Comparison of ENCODE assay signal across 8 cellular contexts in the genomic region with DNA sequence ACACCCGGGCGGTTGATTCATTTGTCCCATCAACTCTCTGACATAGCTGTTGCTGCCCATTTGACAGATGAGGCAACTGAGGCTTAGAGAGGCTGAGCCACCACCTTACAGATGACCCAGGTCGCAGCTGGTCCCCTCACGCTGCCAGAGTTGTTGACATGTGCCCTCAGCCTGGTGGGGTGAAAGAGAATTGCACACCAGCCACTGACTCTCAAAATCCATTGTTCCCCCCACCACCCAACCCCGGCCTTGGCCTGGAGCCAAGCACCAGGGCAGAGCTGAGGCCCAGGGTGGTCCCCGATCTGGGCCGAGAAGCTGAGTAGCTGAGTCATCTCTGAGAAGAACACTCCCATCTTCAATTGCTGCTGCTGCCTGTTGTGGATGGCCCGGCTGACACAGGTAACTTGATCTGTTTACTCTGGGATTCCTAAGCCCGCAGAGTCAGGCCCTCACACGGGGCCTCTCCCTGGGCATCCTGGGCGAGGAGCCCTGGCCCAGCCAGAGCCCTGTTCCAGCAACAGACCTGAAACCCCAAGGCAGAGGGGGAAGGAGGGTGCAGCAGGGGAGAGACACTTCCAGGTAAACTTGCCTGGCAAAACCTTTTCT. TPM values are rescaled to one million over a fixed set of nuclear protein-coding genes. Genes with fewer than 3 reads are reported as not detected.
DNase-seq lines count a peak whose midpoint lies in the region; ATAC-seq and TF ChIP-seq lines count a peak whose summit lies in the region.
"Had no signal": no experiment of that assay in that cellular context is flagged by ENCODE, and none has a peak within 500 bp of the region (broad histone marks: within the 10 kb centered on the region; RNA-seq: fewer than 3 reads in every experiment).

No MANE protein-coding gene starts in this region.

- peak; percentile 30 to 68 for TF ChIP-seq POLR2A in gastrocnemius medialis (IDR thresholded peaks at IDR 0.05)

- H3K36me3 ChIP-seq in gastrocnemius medialis: no peaks in the 10 kb centered on the region

- peak overlapping the region; percentile 98 to 100 (median 98) for H3K27ac ChIP-seq in gastrocnemius medialis

- DNase-seq in HK-2 (ENCODE audit: unreplicated experiment) (peak; percentile 73), NCI-H524 (lab: John Stamatoyannopoulos, UW) (peak; percentile 19 to 78), epidermal melanocyte (ENCODE audit: insufficient read length, low spot score) (peak; percentile 57), gastrocnemius medialis (peak; percentile 91 to 95), inferior parietal cortex (ENCODE audit: extremely low spot score) (no peak)
- DNase-seq: naive B cell had no signal

- H3K4me3 ChIP-seq in gastrocnemius medialis: no peak overlapping the region

- intact Hi-C loops in gastrocnemius medialis (cut with DNase I; ENCODE audit: low total_unique reads): loop anchor here (2.0 kb wide), 1 partner anchor 20 kb away; no protein-coding TSS in a partner anchor

- TF ChIP-seq CTCF in gastrocnemius medialis (IDR thresholded peaks at IDR 0.05 in 4 of 5, conservative IDR thresholded peaks at IDR 0.05 in 1 of 5): peak in 4 of 5 experiments; percentile 10 to 71 (median 28)

- in situ Hi-C loops in gastrocnemius medialis (cut with MboI; ENCODE audit: low sequenced_read_pairs in 4 of 4): no loop called here

- peaks cover 61 to 67% of the 10 kb centered on the region in 2 donors for H3K4me1 ChIP-seq in gastrocnemius medialis

- H3K27me3 ChIP-seq in gastrocnemius medialis: no peaks in the 10 kb centered on the region

- ATAC-seq in gastrocnemius medialis: peak; percentile 55 to 56
- ATAC-seq in HG02798 (IDR thresholded peaks at IDR 0.05; ENCODE audit: poor library complexity, unreplicated experiment): no peak
- ATAC-seq in GM18511 (IDR thresholded peaks at IDR 0.05; ENCODE audit: unreplicated experiment): no peak

- H3K9me3 ChIP-seq in gastrocnemius medialis: no peaks in the 10 kb centered on the region

RNA-seq across cellular contexts. Expression of gene PVRIG, which starts 27.5 kb away (rescaled TPM):
- not detected for total RNA-seq in gastrocnemius medialis

Comparison
In these comparisons a context has a peak if more than half of its experiments do, and no peak if none do; other contexts are left out.
1. ATAC-seq: peak in gastrocnemius medialis (2 of 2); none in HG02798 (single experiment) and GM18511 (single experiment).